ENCODE assay signal across 8 cellular contexts in genomic region chr16:22373662-22374310, GRCh38. TPM values are rescaled to one million over a fixed set of nuclear protein-coding genes. Genes with fewer than 3 reads are reported as not detected.
DNase-seq lines count a peak whose midpoint lies in the region; ATAC-seq and TF ChIP-seq lines count a peak whose summit lies in the region.

No MANE protein-coding gene starts in this region.

- DNase-seq in body of pancreas (peak; percentile 53 to 75 (median 68)), immature natural killer cell (peak in 2 of 3 donors; percentile 20 to 28), NCI-H2196 treated with DMSO at 0.1 percent for 48 hours (lab: John Stamatoyannopoulos, UW; ENCODE audit: unreplicated experiment) (no peak)
- DNase-seq in stimulated activated CD4-positive, alpha-beta T cell treated with anti-CD3 and anti-CD28 coated beads, Interleukin-1b, Interleukin-23, amount 100 ng/mL, for 48 hours, result peak; percentile 25

- ATAC-seq in GM18861 (IDR thresholded peaks at IDR 0.05; ENCODE audit: unreplicated experiment) (peak; percentile 2), HG03108 (IDR thresholded peaks at IDR 0.05; ENCODE audit: unreplicated experiment) (peak; percentile 17), SK-N-SH treated with all-trans-retinoic acid at 6 μM for 48 hours (peak; percentile 35), body of pancreas (peak; percentile 45)

- WGBS in body of pancreas, 2 donors, result 1 to 27% methylated on average over 4 to 51 of the region's 51 CpGs

- peaks cover 53% of the 10 kb centered on the region for H3K4me1 ChIP-seq in body of pancreas

- H3K9me3 Mint-ChIP-seq in immature natural killer cell, result no peaks in the 10 kb centered on the region

- H3K9me3 ChIP-seq in body of pancreas, result no peaks in the 10 kb centered on the region

- H3K36me3 Mint-ChIP-seq in immature natural killer cell, result no peaks in the 10 kb centered on the region

- no peaks in the 10 kb centered on the region for H3K27me3 ChIP-seq in body of pancreas

- peak overlapping the region; percentile 18 to 76 (median 70) for H3K27ac Mint-ChIP-seq in immature natural killer cell

- TF ChIP-seq CTCF in 22Rv1 (IDR thresholded peaks at IDR 0.05) (no peak), body of pancreas (IDR thresholded peaks at IDR 0.05) (no peak)

- TF ChIP-seq POLR2A in body of pancreas (IDR thresholded peaks at IDR 0.05), result peak in 1 of 3 donors; percentile 33

- H3K27me3 Mint-ChIP-seq in immature natural killer cell (ENCODE audit: low read depth in 3 of 3), result peaks cover 0 to 7% (median 4%) of the 10 kb centered on the region in 3 donors

- intact Hi-C loops in body of pancreas (cut with DNase I), result no loop called here

- H3K4me3 Mint-ChIP-seq in immature natural killer cell, result peak overlapping the region; percentile 93 to 98 (median 97)

- no peaks in the 10 kb centered on the region for H3K36me3 ChIP-seq in body of pancreas (replicated peaks in 1 of 2; ENCODE audit: insufficient read depth in 1 of 2, low read depth in 2 of 2)

- H3K4me1 Mint-ChIP-seq in immature natural killer cell, result peaks cover 29 to 48% of the 10 kb centered on the region in 2 donors

- H3K27ac ChIP-seq in 22Rv1 (peak overlapping the region; percentile 76), body of pancreas (peak overlapping the region; percentile 81 to 91 (median 84))

- peak overlapping the region; percentile 60 to 92 for H3K4me3 ChIP-seq in body of pancreas

TF ChIP-seq in SK-N-SH treated with all-trans-retinoic acid at 6 μM for 48 hours, 23 proteins besides CTCF, POLR2A, EP300 and RAD21:
- TF ChIP-seq BACH2 (CRISPR knock-in tag; IDR thresholded peaks at IDR 0.05; ENCODE audit: borderline replicate concordance), result no peak
- no peak for TF ChIP-seq SNAI2 (CRISPR knock-in tag; IDR thresholded peaks at IDR 0.05)
- TF ChIP-seq PPARA (CRISPR knock-in tag; IDR thresholded peaks at IDR 0.05; ENCODE audit: borderline replicate concordance), result no peak
- no peak for TF ChIP-seq RARB (CRISPR knock-in tag; IDR thresholded peaks at IDR 0.05)
- TF ChIP-seq ZNF565 (CRISPR knock-in tag; conservative IDR thresholded peaks at IDR 0.05; ENCODE audit: low read depth), result no peak
- TF ChIP-seq PATZ1 (CRISPR knock-in tag; IDR thresholded peaks at IDR 0.05; ENCODE audit: borderline replicate concordance), result no peak
- TF ChIP-seq ZC3H10 (CRISPR knock-in tag; IDR thresholded peaks at IDR 0.05), result no peak

RNA-seq across cellular contexts. Expression of gene CDR2, which starts 0.6 kb away (rescaled TPM):
- 10 to 100 TPM; 15.8 to 16.8 TPM for total RNA-seq in body of pancreas
- polyA plus RNA-seq in immature natural killer cell, result 10 to 100 TPM in 2 of 3 donors, 1 to 10 TPM in 1; 9.6 to 21.7 (median 11.3) TPM
